Comparison of ENCODE assay signal across 14 cellular contexts in the genomic region with DNA sequence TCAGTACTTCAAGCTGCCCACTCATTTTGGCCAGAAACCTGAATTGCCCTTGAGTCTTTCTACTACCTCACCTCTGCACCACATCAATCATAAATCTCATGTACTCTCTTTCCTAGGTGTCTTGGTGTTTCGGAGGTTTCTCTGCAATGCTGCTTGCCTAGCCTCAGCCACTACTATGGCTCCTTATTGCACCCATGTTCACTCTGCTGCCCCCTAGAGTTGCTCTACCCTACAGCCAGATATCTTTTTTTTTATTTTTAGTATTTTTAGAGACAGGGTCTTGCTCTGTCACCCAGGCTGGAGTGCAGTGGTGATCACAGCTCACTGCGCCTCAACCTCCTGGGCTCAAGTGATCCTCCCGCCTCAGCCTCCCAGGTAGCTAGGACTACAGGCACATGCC.
A peak's percentile ranks its signal among the peaks of the same experiment; 100 is the strongest.
DNase-seq lines count a peak whose midpoint lies in the region; ATAC-seq and TF ChIP-seq lines count a peak whose summit lies in the region.
"Had no signal": no experiment of that assay in that cellular context is flagged by ENCODE, and none has a peak within 500 bp of the region (broad histone marks: within the 10 kb centered on the region; RNA-seq: fewer than 3 reads in every experiment).

No MANE protein-coding gene starts in this region.

- no peak for TF ChIP-seq RAD21 in SK-N-SH (IDR thresholded peaks at IDR 0.05; ENCODE audit: low read length)

- H3K4me3 Mint-ChIP-seq in endothelial cell (ENCODE audit: unreplicated experiment) (no peak overlapping the region), progenitor cell of endocrine pancreas (ENCODE audit: low read depth) (no peak overlapping the region)

- no peaks in the 10 kb centered on the region for H4K20me1 ChIP-seq in SK-N-SH (ENCODE audit: insufficient read depth)

- H3K4me1 ChIP-seq in SK-N-SH (ENCODE audit: control insufficient read depth in 1 of 2, insufficient read depth in 2 of 2, low read depth in 1 of 2, low read length in 1 of 2) (peaks cover 0 to 22% of the 10 kb centered on the region in 2 experiments; a peak in 2 of 4 replicates), sigmoid colon (no peaks in the 10 kb centered on the region)
- H3K4me1 ChIP-seq: transverse colon had no signal

- no peak for TF ChIP-seq POLR2A in sigmoid colon (IDR thresholded peaks at IDR 0.05)

- H3K79me2 ChIP-seq in SK-N-SH (ENCODE audit: insufficient read depth): no peaks in the 10 kb centered on the region
- H3K79me2 ChIP-seq: hepatocyte had no signal

- no peak overlapping the region for H3K4me3 ChIP-seq in SK-N-SH (ENCODE audit: low read depth in 2 of 2, low read length in 1 of 2)
- no peak overlapping the region for H3K4me3 ChIP-seq in sigmoid colon
- H3K4me3 ChIP-seq: hepatocyte, transverse colon had no signal

- H3K27ac ChIP-seq in SK-N-SH (ENCODE audit: low read depth in 2 of 2, low read length in 1 of 2): no peak overlapping the region; a peak in 1 of 4 replicates
- no peak overlapping the region for H3K27ac ChIP-seq in sigmoid colon
- H3K27ac ChIP-seq: hepatocyte, transverse colon had no signal

- POLR2A ChIA-PET in SK-N-SH (lab: Yijun Ruan, JAX): no interaction called here

- H3K4me1 Mint-ChIP-seq in endothelial cell (ENCODE audit: unreplicated experiment): peaks cover 13% of the 10 kb centered on the region
- H3K4me1 Mint-ChIP-seq in progenitor cell of endocrine pancreas (ENCODE audit: low read depth): no peaks in the 10 kb centered on the region

- TF ChIP-seq EP300 in SK-N-SH (IDR thresholded peaks at IDR 0.05; ENCODE audit: borderline replicate concordance in 1 of 2, low read depth in 1 of 2, low read length in 1 of 2) (no peak), sigmoid colon (IDR thresholded peaks at IDR 0.05) (no peak)

- H3K36me3 Mint-ChIP-seq in endothelial cell (ENCODE audit: low read depth, unreplicated experiment) (peaks cover 12% of the 10 kb centered on the region), progenitor cell of endocrine pancreas (ENCODE audit: insufficient read depth) (no peaks in the 10 kb centered on the region)

- 90% methylated on average over 3 of the region's 3 CpGs for WGBS in SK-N-SH (ENCODE audit: low lambda C conversion rate)
- 94 to 97% methylated on average over 3 of the region's 3 CpGs for WGBS in sigmoid colon, 2 donors

- no peaks in the 10 kb centered on the region for H3F3A ChIP-seq in SK-N-SH (replicated peaks; ENCODE audit: insufficient read depth)

- CTCF ChIA-PET in SK-N-SH (lab: Yijun Ruan, JAX): no interaction called here

- H2AFZ ChIP-seq in SK-N-SH (ENCODE audit: low read depth): no peak overlapping the region
- H2AFZ ChIP-seq: hepatocyte had no signal

- H3K27ac Mint-ChIP-seq in endothelial cell (ENCODE audit: unreplicated experiment): no peak overlapping the region
- H3K27ac Mint-ChIP-seq in progenitor cell of endocrine pancreas: no peak overlapping the region

- no peak for ATAC-seq in SK-N-SH treated with all-trans-retinoic acid at 6 μM for 48 hours
- ATAC-seq in HG03469 (IDR thresholded peaks at IDR 0.05; ENCODE audit: unreplicated experiment): no peak

- H3K27me3 Mint-ChIP-seq in endothelial cell (ENCODE audit: unreplicated experiment): peaks cover 6% of the 10 kb centered on the region
- H3K27me3 Mint-ChIP-seq in progenitor cell of endocrine pancreas: no peaks in the 10 kb centered on the region

- no peak for DNase-seq in SK-N-SH
- DNase-seq in NCI-H69 (lab: John Stamatoyannopoulos, UW): peak; percentile 47
- peak; percentile 21 for DNase-seq in endothelial cell (ENCODE audit: low spot score)
- no peak for DNase-seq in progenitor cell of endocrine pancreas (ENCODE audit: low spot score, unreplicated experiment)
- no peak for DNase-seq in activated effector memory CD4-positive, alpha-beta T cell treated with anti-CD3 and anti-CD28 coated beads, Interleukin-2, amount 50 U/mL, for 16 hours
- DNase-seq in sigmoid colon: no peak
- DNase-seq: activated CD4-positive, alpha-beta T cell treated with anti-CD3 and anti-CD28 coated beads, Interleukin-2, amount 50 U/mL, for 4 hours; activated effector memory CD4-positive, alpha-beta T cell treated with Interleukin-2 at 50 U/mL for 16 hours; NCI-H187 treated with DMSO at 0.1 percent for 48 hours; nucleus accumbens; transverse colon had no signal

- H3K4me2 ChIP-seq in SK-N-SH: no peak overlapping the region
- H3K4me2 ChIP-seq: hepatocyte had no signal

- H3K9ac ChIP-seq in SK-N-SH: no peak overlapping the region

- TF ChIP-seq CTCF in SK-N-SH (IDR thresholded peaks at IDR 0.05) (peak; percentile 26), endothelial cell (IDR thresholded peaks at IDR 0.05; ENCODE audit: unreplicated experiment) (peak; percentile 39), progenitor cell of endocrine pancreas (IDR thresholded peaks at IDR 0.05; ENCODE audit: unreplicated experiment) (peak; percentile 9), sigmoid colon (IDR thresholded peaks at IDR 0.05) (no peak)

- no peaks in the 10 kb centered on the region for H3K27me3 ChIP-seq in SK-N-SH (ENCODE audit: insufficient read depth)
- no peaks in the 10 kb centered on the region for H3K27me3 ChIP-seq in sigmoid colon
- H3K27me3 ChIP-seq: hepatocyte, transverse colon had no signal

- H3K9me3 Mint-ChIP-seq in endothelial cell (ENCODE audit: unreplicated experiment) (no peaks in the 10 kb centered on the region), progenitor cell of endocrine pancreas (ENCODE audit: low read depth) (no peaks in the 10 kb centered on the region)

- H3K36me3 ChIP-seq in SK-N-SH (replicated peaks in 1 of 2; ENCODE audit: control insufficient read depth in 1 of 2, insufficient read depth in 2 of 2, low read length in 1 of 2): no peaks in the 10 kb centered on the region
- no peaks in the 10 kb centered on the region for H3K36me3 ChIP-seq in sigmoid colon
- H3K36me3 ChIP-seq: transverse colon had no signal

- H3K9me3 ChIP-seq in SK-N-SH: no peaks in the 10 kb centered on the region
- no peaks in the 10 kb centered on the region for H3K9me3 ChIP-seq in sigmoid colon
- H3K9me3 ChIP-seq: transverse colon had no signal

- H3K9me2 ChIP-seq in SK-N-SH: no peaks in the 10 kb centered on the region

- intact Hi-C loops in sigmoid colon (cut with DNase I): no loop called here

TF ChIP-seq in SK-N-SH, 30 proteins besides CTCF, POLR2A, EP300 and RAD21 (continues in another document):
- TF ChIP-seq USF1 (IDR thresholded peaks at IDR 0.05; ENCODE audit: borderline replicate concordance, low read depth) (no peak), RCOR1 (IDR thresholded peaks at IDR 0.05; ENCODE audit: low read length) (no peak), FOSL2 (IDR thresholded peaks at IDR 0.05; ENCODE audit: borderline replicate concordance, low read depth) (no peak), MEF2A (IDR thresholded peaks at IDR 0.05; ENCODE audit: borderline replicate concordance, low read depth) (no peak), GATA2 (CRISPR knock-in tag; IDR thresholded peaks at IDR 0.05) (no peak)
- TF ChIP-seq, protein P1, sequence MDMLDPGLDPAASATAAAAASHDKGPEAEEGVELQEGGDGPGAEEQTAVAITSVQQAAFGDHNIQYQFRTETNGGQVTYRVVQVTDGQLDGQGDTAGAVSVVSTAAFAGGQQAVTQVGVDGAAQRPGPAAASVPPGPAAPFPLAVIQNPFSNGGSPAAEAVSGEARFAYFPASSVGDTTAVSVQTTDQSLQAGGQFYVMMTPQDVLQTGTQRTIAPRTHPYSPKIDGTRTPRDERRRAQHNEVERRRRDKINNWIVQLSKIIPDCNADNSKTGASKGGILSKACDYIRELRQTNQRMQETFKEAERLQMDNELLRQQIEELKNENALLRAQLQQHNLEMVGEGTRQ (IDR thresholded peaks at IDR 0.05; ENCODE audit: borderline replicate concordance, low read depth, low read length): no peak

TF ChIP-seq in SK-N-SH treated with all-trans-retinoic acid at 6 μM for 48 hours, 23 proteins besides CTCF, POLR2A, EP300 and RAD21 (continues in another document):
- no peak for TF ChIP-seq CREB5 (CRISPR knock-in tag; IDR thresholded peaks at IDR 0.05; ENCODE audit: low read depth)
- no peak for TF ChIP-seq ZFP3 (CRISPR knock-in tag; IDR thresholded peaks at IDR 0.05)
- TF ChIP-seq GLIS3 (CRISPR knock-in tag; IDR thresholded peaks at IDR 0.05): no peak
- TF ChIP-seq ARNTL (CRISPR knock-in tag; IDR thresholded peaks at IDR 0.05; ENCODE audit: borderline replicate concordance, low read depth): no peak
- TF ChIP-seq SNAI2 (CRISPR knock-in tag; IDR thresholded peaks at IDR 0.05): no peak
- no peak for TF ChIP-seq TSHZ2 (CRISPR knock-in tag; IDR thresholded peaks at IDR 0.05)
- TF ChIP-seq TCF4 (CRISPR knock-in tag; IDR thresholded peaks at IDR 0.05; ENCODE audit: borderline replicate concordance): no peak
- no peak for TF ChIP-seq OSR1 (CRISPR knock-in tag; IDR thresholded peaks at IDR 0.05)

Comparison
In these comparisons a context has a peak if more than half of its experiments do, and no peak if none do; other contexts are left out.
1. DNase-seq: peak in NCI-H69 (single experiment) and endothelial cell (single experiment); none in SK-N-SH (single experiment), progenitor cell of endocrine pancreas (single experiment), activated effector memory CD4-positive, alpha-beta T cell treated with anti-CD3 and anti-CD28 coated beads, Interleukin-2, amount 50 U/mL, for 16 hours (single experiment) and sigmoid colon (single experiment).
2. CTCF ChIP-seq: peak in SK-N-SH (single experiment), endothelial cell (single experiment) and progenitor cell of endocrine pancreas (single experiment); none in sigmoid colon (0 of 4).